16 cellular contexts compared by ENCODE assay signal in genomic region chr2:84498150-84498799, GRCh38.
"Had no signal": no experiment of that assay in that cellular context is flagged by ENCODE, and none has a peak within 500 bp of the region (broad histone marks: within the 10 kb centered on the region; RNA-seq: fewer than 3 reads in every experiment).

No MANE protein-coding gene starts in this region.

- H3K27ac ChIP-seq: esophagus squamous epithelium, neural progenitor cell had no signal

- H3K9me3 Mint-ChIP-seq: activated CD4-positive, alpha-beta T cell treated with anti-CD3 and anti-CD28 coated beads, Interleukin-2, amount 10 ng/mL, durations not matched to agents 24 days and 14 days; memory B cell had no signal

- H3K4me1 Mint-ChIP-seq: neural progenitor cell, WTC11 had no signal

- H3K27me3 Mint-ChIP-seq: progenitor cell of endocrine pancreas had no signal

- ATAC-seq: WTC11 had no signal

- H3K36me3 Mint-ChIP-seq: immature natural killer cell, memory B cell, neural progenitor cell, WTC11 had no signal

- DNase-seq: activated CD4-positive, alpha-beta T cell treated with anti-CD3 and anti-CD28 coated beads, Interleukin-2, amount 10 ng/mL, durations not matched to agents 24 days and 14 days; activated CD8-positive, alpha-beta memory T cell treated with anti-CD3 and anti-CD28 coated beads for 24 hours; activated CD8-positive, alpha-beta memory T cell treated with anti-CD3 and anti-CD28 coated beads, Interleukin-2, amount 50 U/mL, for 48 hours; activated naive CD4-positive, alpha-beta T cell treated with Interleukin-2 at 50 U/mL for 16 hours; amniotic stem cell; dermis blood vessel endothelial cell; effector memory CD4-positive, alpha-beta T cell; esophagus squamous epithelium; immature natural killer cell; kidney glomerular epithelial cell; stimulated activated naive CD4-positive, alpha-beta T cell treated with Interleukin-2 at 50 U/mL for 16 hours; trophoblast cell had no signal

- H3K27me3 ChIP-seq: esophagus squamous epithelium, neural progenitor cell had no signal

- H3K9me3 ChIP-seq: esophagus squamous epithelium had no signal

- H3K27ac Mint-ChIP-seq: activated CD4-positive, alpha-beta T cell treated with anti-CD3 and anti-CD28 coated beads, Interleukin-2, amount 10 ng/mL, durations not matched to agents 24 days and 14 days; immature natural killer cell; memory B cell; neural progenitor cell; progenitor cell of endocrine pancreas; WTC11 had no signal

- H3K4me3 ChIP-seq: esophagus squamous epithelium, neural progenitor cell had no signal

- H3K4me3 Mint-ChIP-seq: activated CD4-positive, alpha-beta T cell treated with anti-CD3 and anti-CD28 coated beads, Interleukin-2, amount 10 ng/mL, durations not matched to agents 24 days and 14 days; immature natural killer cell; memory B cell; neural progenitor cell; WTC11 had no signal

- H3K36me3 ChIP-seq: esophagus squamous epithelium, neural progenitor cell had no signal

- H3K4me1 ChIP-seq: esophagus squamous epithelium, neural progenitor cell had no signal
